In genomic region chr1:39328110-39328509, GRCh38 we compare ENCODE assay signal across 14 cellular contexts.
DNase-seq lines count a peak whose midpoint lies in the region; ATAC-seq and TF ChIP-seq lines count a peak whose summit lies in the region.
"Had no signal": no experiment of that assay in that cellular context is flagged by ENCODE, and none has a peak within 500 bp of the region (broad histone marks: within the 10 kb centered on the region; RNA-seq: fewer than 3 reads in every experiment).

No MANE protein-coding gene starts in this region.

- POLR2A ChIA-PET in activated naive CD8-positive, alpha-beta T cell treated with anti-CD3 and anti-CD28 coated beads, Interleukin-2, amount 10 ng/mL, durations not matched to agents 7 days and 5 days (lab: Charles Lee) = no interaction called here

- H3K9me3 Mint-ChIP-seq in activated T-cell treated with anti-CD3 and anti-CD28 coated beads, Interleukin-2, amount 50 U/mL, for 72 hours = no peaks in the 10 kb centered on the region
- no peaks in the 10 kb centered on the region for H3K9me3 Mint-ChIP-seq in activated naive CD8-positive, alpha-beta T cell treated with anti-CD3 and anti-CD28 coated beads, Interleukin-2, amount 10 ng/mL, durations not matched to agents 7 days and 5 days
- H3K9me3 Mint-ChIP-seq in natural killer cell = no peaks in the 10 kb centered on the region
- H3K9me3 Mint-ChIP-seq: dendritic cell treated with granulocyte-macrophage colony-stimulating factor and Interleukin-4, amounts not matched to agents 40 ng/mL and 50 ng/mL, for 4 days had no signal

- H3K4me1 ChIP-seq in uterus (peaks cover 0 to 4% of the 10 kb centered on the region in 2 donors), Karpas-422 (ENCODE audit: low read length) (no peaks in the 10 kb centered on the region)

- H3K27me3 ChIP-seq in uterus (no peaks in the 10 kb centered on the region), Karpas-422 (ENCODE audit: low read length) (no peaks in the 10 kb centered on the region)
- H3K27me3 ChIP-seq: heart right ventricle had no signal

- no peaks in the 10 kb centered on the region for H4K20me1 ChIP-seq in Karpas-422 (ENCODE audit: insufficient read depth, low read depth, low read length)

- intact Hi-C loops in natural killer cell (cut with micrococcal nuclease) = no loop called here
- intact Hi-C loops in uterus (cut with DNase I; ENCODE audit: low total_unique reads) = no loop called here

- H3K4me2 ChIP-seq in Karpas-422 (ENCODE audit: low read depth, low read length, poor library complexity, severe bottlenecking) = no peak overlapping the region

- TF ChIP-seq POLR2A in uterus (IDR thresholded peaks at IDR 0.05) = no peak

- H3K9me2 ChIP-seq in Karpas-422 (replicated peaks; ENCODE audit: insufficient read depth, low read length) = no peaks in the 10 kb centered on the region

- no peaks in the 10 kb centered on the region for H3K27me3 Mint-ChIP-seq in activated T-cell treated with anti-CD3 and anti-CD28 coated beads, Interleukin-2, amount 50 U/mL, for 72 hours (ENCODE audit: low read depth)
- no peaks in the 10 kb centered on the region for H3K27me3 Mint-ChIP-seq in activated naive CD8-positive, alpha-beta T cell treated with anti-CD3 and anti-CD28 coated beads, Interleukin-2, amount 10 ng/mL, durations not matched to agents 7 days and 5 days
- no peaks in the 10 kb centered on the region for H3K27me3 Mint-ChIP-seq in natural killer cell (ENCODE audit: low read depth in 2 of 2)
- H3K27me3 Mint-ChIP-seq: dendritic cell treated with granulocyte-macrophage colony-stimulating factor and Interleukin-4, amounts not matched to agents 40 ng/mL and 50 ng/mL, for 4 days had no signal

- H3K36me3 ChIP-seq in uterus (no peaks in the 10 kb centered on the region), Karpas-422 (ENCODE audit: insufficient read depth, low read length) (no peaks in the 10 kb centered on the region)

- peaks cover 4% of the 10 kb centered on the region for H3K4me1 Mint-ChIP-seq in activated T-cell treated with anti-CD3 and anti-CD28 coated beads, Interleukin-2, amount 50 U/mL, for 72 hours (ENCODE audit: low read depth)
- peaks cover 13% of the 10 kb centered on the region for H3K4me1 Mint-ChIP-seq in activated naive CD8-positive, alpha-beta T cell treated with anti-CD3 and anti-CD28 coated beads, Interleukin-2, amount 10 ng/mL, durations not matched to agents 7 days and 5 days
- H3K4me1 Mint-ChIP-seq in natural killer cell = peaks cover 52 to 57% of the 10 kb centered on the region in 2 donors

- H3K36me3 Mint-ChIP-seq in activated T-cell treated with anti-CD3 and anti-CD28 coated beads, Interleukin-2, amount 50 U/mL, for 72 hours (ENCODE audit: insufficient read depth in 2 of 2) = peaks cover 6 to 14% of the 10 kb centered on the region in 2 donors
- peaks cover 40% of the 10 kb centered on the region for H3K36me3 Mint-ChIP-seq in activated naive CD8-positive, alpha-beta T cell treated with anti-CD3 and anti-CD28 coated beads, Interleukin-2, amount 10 ng/mL, durations not matched to agents 7 days and 5 days
- peaks cover 19% of the 10 kb centered on the region for H3K36me3 Mint-ChIP-seq in natural killer cell

- no peaks in the 10 kb centered on the region for H3K79me2 ChIP-seq in Karpas-422 (ENCODE audit: low read length)

- H3K4me3 ChIP-seq in uterus (no peak overlapping the region), Karpas-422 (ENCODE audit: low read length) (no peak overlapping the region)
- H3K4me3 ChIP-seq: SK-N-MC had no signal

- H3K27ac Mint-ChIP-seq in activated T-cell treated with anti-CD3 and anti-CD28 coated beads, Interleukin-2, amount 50 U/mL, for 72 hours = peak overlapping the region; percentile 95
- H3K27ac Mint-ChIP-seq in activated naive CD8-positive, alpha-beta T cell treated with anti-CD3 and anti-CD28 coated beads, Interleukin-2, amount 10 ng/mL, durations not matched to agents 7 days and 5 days = peak overlapping the region; percentile 62
- no peak overlapping the region for H3K27ac Mint-ChIP-seq in natural killer cell
- H3K27ac Mint-ChIP-seq: dendritic cell treated with granulocyte-macrophage colony-stimulating factor and Interleukin-4, amounts not matched to agents 40 ng/mL and 50 ng/mL, for 4 days had no signal

- no peak overlapping the region for H2AFZ ChIP-seq in Karpas-422 (ENCODE audit: low read length)

- ATAC-seq in activated T-cell treated with anti-CD3 and anti-CD28 coated beads, Interleukin-2, amount 50 U/mL, for 72 hours (replicated peaks in 1 of 2) = peak in 1 of 2 donors; percentile 62
- ATAC-seq in activated naive CD8-positive, alpha-beta T cell treated with anti-CD3 and anti-CD28 coated beads, Interleukin-2, amount 10 ng/mL, durations not matched to agents 7 days and 5 days (ENCODE audit: low read depth) = peak; percentile 66
- ATAC-seq in natural killer cell (peak; percentile 74 to 80 (median 75)), HG03439 (IDR thresholded peaks at IDR 0.05; ENCODE audit: unreplicated experiment) (no peak), HG02571 (IDR thresholded peaks at IDR 0.05; ENCODE audit: unreplicated experiment) (no peak)
- ATAC-seq: heart right ventricle had no signal

- H3K9me3 ChIP-seq in uterus (no peaks in the 10 kb centered on the region), Karpas-422 (ENCODE audit: low read length) (no peaks in the 10 kb centered on the region)
- H3K9me3 ChIP-seq: heart right ventricle had no signal

- H3K4me3 Mint-ChIP-seq in activated T-cell treated with anti-CD3 and anti-CD28 coated beads, Interleukin-2, amount 50 U/mL, for 72 hours = peak overlapping the region; percentile 25 to 84
- peak overlapping the region; percentile 2 for H3K4me3 Mint-ChIP-seq in activated naive CD8-positive, alpha-beta T cell treated with anti-CD3 and anti-CD28 coated beads, Interleukin-2, amount 10 ng/mL, durations not matched to agents 7 days and 5 days
- H3K4me3 Mint-ChIP-seq in natural killer cell = peak overlapping the region; percentile 87
- H3K4me3 Mint-ChIP-seq: dendritic cell treated with granulocyte-macrophage colony-stimulating factor and Interleukin-4, amounts not matched to agents 40 ng/mL and 50 ng/mL, for 4 days had no signal

- no peak for TF ChIP-seq CTCF in natural killer cell (IDR thresholded peaks at IDR 0.05)
- TF ChIP-seq CTCF in uterus (IDR thresholded peaks at IDR 0.05) = no peak

- no peak overlapping the region for H3K9ac ChIP-seq in Karpas-422 (ENCODE audit: low read length)

- H3K27ac ChIP-seq in uterus = peak overlapping the region; percentile 62 to 81
- no peak overlapping the region for H3K27ac ChIP-seq in Karpas-422 (ENCODE audit: low read length)
- H3K27ac ChIP-seq: SK-N-MC had no signal

- DNase-seq in activated T-cell treated with anti-CD3 and anti-CD28 coated beads, Interleukin-2, amount 50 U/mL, for 72 hours = no peak
- no peak for DNase-seq in activated T-cell treated with anti-CD3 and anti-CD28 coated beads for 4 hours
- no peak for DNase-seq in activated naive CD8-positive, alpha-beta T cell treated with anti-CD3 and anti-CD28 coated beads, Interleukin-2, amount 10 ng/mL, durations not matched to agents 7 days and 5 days
- no peak for DNase-seq in natural killer cell
- DNase-seq in uterus = no peak
- DNase-seq in Karpas-422 = no peak
- DNase-seq: heart right ventricle, kidney, NCI-H187 treated with DMSO at 0.1 percent for 48 hours, NCI-H524 had no signal

Comparison
In these comparisons a context has a peak if more than half of its experiments do, and no peak if none do; other contexts are left out.
1. ATAC-seq: peak in activated naive CD8-positive, alpha-beta T cell treated with anti-CD3 and anti-CD28 coated beads, Interleukin-2, amount 10 ng/mL, durations not matched to agents 7 days and 5 days (single experiment) and natural killer cell (3 of 3); none in HG03439 (single experiment) and HG02571 (single experiment).
2. H3K27ac Mint-ChIP-seq: peak in activated T-cell treated with anti-CD3 and anti-CD28 coated beads, Interleukin-2, amount 50 U/mL, for 72 hours (single experiment) and activated naive CD8-positive, alpha-beta T cell treated with anti-CD3 and anti-CD28 coated beads, Interleukin-2, amount 10 ng/mL, durations not matched to agents 7 days and 5 days (single experiment); none in natural killer cell (0 of 2).
3. H3K4me3 Mint-ChIP-seq: peak in every context shown above with its lines; median percentile 87 in natural killer cell; 54 in activated T-cell treated with anti-CD3 and anti-CD28 coated beads, Interleukin-2, amount 50 U/mL, for 72 hours; 2 in activated naive CD8-positive, alpha-beta T cell treated with anti-CD3 and anti-CD28 coated beads, Interleukin-2, amount 10 ng/mL, durations not matched to agents 7 days and 5 days.